In the genomic region with DNA sequence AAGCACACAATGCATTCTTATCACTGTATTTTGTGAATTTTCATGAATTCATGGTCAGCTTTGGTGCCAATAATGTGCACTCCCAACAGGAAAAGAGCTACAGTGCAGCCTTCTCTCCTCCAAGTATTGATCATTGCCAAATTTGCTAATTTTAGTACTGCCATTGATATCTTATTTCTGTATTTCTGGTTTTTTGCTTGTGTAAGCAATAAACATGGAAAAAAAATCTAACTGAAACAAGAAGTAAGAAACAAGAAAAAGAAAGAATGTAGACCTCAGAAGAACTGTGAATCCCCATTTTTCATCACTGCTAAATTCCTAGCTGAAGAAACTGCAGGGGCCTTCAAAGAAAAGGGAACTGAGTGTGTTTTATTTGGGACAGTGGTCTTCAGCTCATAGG, we compare ENCODE assay signal across 4 cellular contexts.
TF ChIP-seq lines count a peak whose summit lies in the region.

No MANE protein-coding gene starts in this region.

TF ChIP-seq in HepG2, 621 proteins besides CTCF, POLR2A, EP300 and RAD21:
- TF ChIP-seq, protein P1, sequence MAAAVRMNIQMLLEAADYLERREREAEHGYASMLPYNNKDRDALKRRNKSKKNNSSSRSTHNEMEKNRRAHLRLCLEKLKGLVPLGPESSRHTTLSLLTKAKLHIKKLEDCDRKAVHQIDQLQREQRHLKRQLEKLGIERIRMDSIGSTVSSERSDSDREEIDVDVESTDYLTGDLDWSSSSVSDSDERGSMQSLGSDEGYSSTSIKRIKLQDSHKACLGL (CRISPR knock-in tag; IDR thresholded peaks at IDR 0.05), result no peak
- TF ChIP-seq, protein P2, sequence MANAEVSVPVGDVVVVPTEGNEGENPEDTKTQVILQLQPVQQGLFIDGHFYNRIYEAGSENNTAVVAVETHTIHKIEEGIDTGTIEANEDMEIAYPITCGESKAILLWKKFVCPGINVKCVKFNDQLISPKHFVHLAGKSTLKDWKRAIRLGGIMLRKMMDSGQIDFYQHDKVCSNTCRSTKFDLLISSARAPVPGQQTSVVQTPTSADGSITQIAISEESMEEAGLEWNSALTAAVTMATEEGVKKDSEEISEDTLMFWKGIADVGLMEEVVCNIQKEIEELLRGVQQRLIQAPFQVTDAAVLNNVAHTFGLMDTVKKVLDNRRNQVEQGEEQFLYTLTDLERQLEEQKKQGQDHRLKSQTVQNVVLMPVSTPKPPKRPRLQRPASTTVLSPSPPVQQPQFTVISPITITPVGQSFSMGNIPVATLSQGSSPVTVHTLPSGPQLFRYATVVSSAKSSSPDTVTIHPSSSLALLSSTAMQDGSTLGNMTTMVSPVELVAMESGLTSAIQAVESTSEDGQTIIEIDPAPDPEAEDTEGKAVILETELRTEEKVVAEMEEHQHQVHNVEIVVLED (CRISPR knock-in tag; IDR thresholded peaks at IDR 0.05; ENCODE audit: borderline replicate concordance), result no peak
- TF ChIP-seq MAFK (conservative IDR thresholded peaks at IDR 0.05 in 1 of 2, IDR thresholded peaks at IDR 0.05 in 1 of 2; ENCODE audit: low read length in 2 of 2) (peak; percentile 80 to 91), SRSF9 (IDR thresholded peaks at IDR 0.05; ENCODE audit: borderline replicate concordance, insufficient read depth, low read depth, low read length, poor library complexity, severe bottlenecking) (no peak), POLR2AphosphoS2 (IDR thresholded peaks at IDR 0.05; ENCODE audit: low read depth, low read length) (no peak), TBX2 (CRISPR knock-in tag; IDR thresholded peaks at IDR 0.05; ENCODE audit: borderline replicate concordance) (no peak), MAFG (CRISPR knock-in tag; IDR thresholded peaks at IDR 0.05) (no peak), MAFF (IDR thresholded peaks at IDR 0.05; ENCODE audit: low read depth, low read length) (peak; percentile 84)
- TF ChIP-seq, protein P3, sequence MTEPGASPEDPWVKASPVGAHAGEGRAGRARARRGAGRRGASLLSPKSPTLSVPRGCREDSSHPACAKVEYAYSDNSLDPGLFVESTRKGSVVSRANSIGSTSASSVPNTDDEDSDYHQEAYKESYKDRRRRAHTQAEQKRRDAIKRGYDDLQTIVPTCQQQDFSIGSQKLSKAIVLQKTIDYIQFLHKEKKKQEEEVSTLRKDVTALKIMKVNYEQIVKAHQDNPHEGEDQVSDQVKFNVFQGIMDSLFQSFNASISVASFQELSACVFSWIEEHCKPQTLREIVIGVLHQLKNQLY (CRISPR knock-in tag; IDR thresholded peaks at IDR 0.05), result no peak
- TF ChIP-seq, protein P4, sequence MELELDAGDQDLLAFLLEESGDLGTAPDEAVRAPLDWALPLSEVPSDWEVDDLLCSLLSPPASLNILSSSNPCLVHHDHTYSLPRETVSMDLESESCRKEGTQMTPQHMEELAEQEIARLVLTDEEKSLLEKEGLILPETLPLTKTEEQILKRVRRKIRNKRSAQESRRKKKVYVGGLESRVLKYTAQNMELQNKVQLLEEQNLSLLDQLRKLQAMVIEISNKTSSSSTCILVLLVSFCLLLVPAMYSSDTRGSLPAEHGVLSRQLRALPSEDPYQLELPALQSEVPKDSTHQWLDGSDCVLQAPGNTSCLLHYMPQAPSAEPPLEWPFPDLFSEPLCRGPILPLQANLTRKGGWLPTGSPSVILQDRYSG (CRISPR knock-in tag; IDR thresholded peaks at IDR 0.05), result no peak

TF ChIP-seq in A549, 52 proteins besides CTCF, POLR2A, EP300 and RAD21:
- TF ChIP-seq MAFK (IDR thresholded peaks at IDR 0.05; ENCODE audit: partially characterized antibody) (peak; percentile 88), ESRRA (IDR thresholded peaks at IDR 0.05; ENCODE audit: borderline replicate concordance, low read length) (no peak)
TF ChIP-seq in A549: peak in this region for 1.

TF ChIP-seq in IMR-90, 13 proteins besides CTCF, POLR2A, EP300 and RAD21:
- TF ChIP-seq RFX5 (IDR thresholded peaks at IDR 0.05; ENCODE audit: low read depth, low read length) (no peak), MAZ (IDR thresholded peaks at IDR 0.05; ENCODE audit: borderline replicate concordance, low read depth, low read length) (no peak), MXI1 (IDR thresholded peaks at IDR 0.05; ENCODE audit: borderline replicate concordance, low read depth, low read length) (no peak), NFE2L2 (IDR thresholded peaks at IDR 0.05; ENCODE audit: low read depth, low read length) (no peak), MAFK (IDR thresholded peaks at IDR 0.05; ENCODE audit: low read depth, low read length) (peak; percentile 88), FOS (IDR thresholded peaks at IDR 0.05; ENCODE audit: low read depth, low read length) (no peak), BHLHE40 (IDR thresholded peaks at IDR 0.05; ENCODE audit: low read depth, low read length) (no peak), CHD1 (IDR thresholded peaks at IDR 0.05; ENCODE audit: low read depth, low read length) (no peak)
- TF ChIP-seq, protein P5, sequence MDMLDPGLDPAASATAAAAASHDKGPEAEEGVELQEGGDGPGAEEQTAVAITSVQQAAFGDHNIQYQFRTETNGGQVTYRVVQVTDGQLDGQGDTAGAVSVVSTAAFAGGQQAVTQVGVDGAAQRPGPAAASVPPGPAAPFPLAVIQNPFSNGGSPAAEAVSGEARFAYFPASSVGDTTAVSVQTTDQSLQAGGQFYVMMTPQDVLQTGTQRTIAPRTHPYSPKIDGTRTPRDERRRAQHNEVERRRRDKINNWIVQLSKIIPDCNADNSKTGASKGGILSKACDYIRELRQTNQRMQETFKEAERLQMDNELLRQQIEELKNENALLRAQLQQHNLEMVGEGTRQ (IDR thresholded peaks at IDR 0.05; ENCODE audit: low read depth, low read length), result no peak

TF ChIP-seq in K562, 482 proteins besides CTCF, POLR2A, EP300 and RAD21:
- no peak for TF ChIP-seq ARID2 (IDR thresholded peaks at IDR 0.05)
- TF ChIP-seq ASH1L (IDR thresholded peaks at IDR 0.05; ENCODE audit: borderline replicate concordance, low read depth, partially characterized antibody), result no peak
- no peak for TF ChIP-seq FOXA1 (IDR thresholded peaks at IDR 0.05; ENCODE audit: borderline replicate concordance)
- peak; percentile 37; the same call in 1 of the 2 replicates for TF ChIP-seq ZNF316 (IDR thresholded peaks at IDR 0.05)
- TF ChIP-seq CSDE1 (IDR thresholded peaks at IDR 0.05), result no peak
- TF ChIP-seq, protein P6, sequence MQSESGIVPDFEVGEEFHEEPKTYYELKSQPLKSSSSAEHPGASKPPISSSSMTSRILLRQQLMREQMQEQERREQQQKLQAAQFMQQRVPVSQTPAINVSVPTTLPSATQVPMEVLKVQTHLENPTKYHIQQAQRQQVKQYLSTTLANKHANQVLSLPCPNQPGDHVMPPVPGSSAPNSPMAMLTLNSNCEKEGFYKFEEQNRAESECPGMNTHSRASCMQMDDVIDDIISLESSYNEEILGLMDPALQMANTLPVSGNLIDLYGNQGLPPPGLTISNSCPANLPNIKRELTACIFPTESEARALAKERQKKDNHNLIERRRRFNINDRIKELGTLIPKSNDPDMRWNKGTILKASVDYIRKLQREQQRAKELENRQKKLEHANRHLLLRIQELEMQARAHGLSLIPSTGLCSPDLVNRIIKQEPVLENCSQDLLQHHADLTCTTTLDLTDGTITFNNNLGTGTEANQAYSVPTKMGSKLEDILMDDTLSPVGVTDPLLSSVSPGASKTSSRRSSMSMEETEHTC (IDR thresholded peaks at IDR 0.05), result no peak
- TF ChIP-seq MAFK (IDR thresholded peaks at IDR 0.05; ENCODE audit: low read length), result peak; percentile 36; the same call in 1 of the 2 replicates
- TF ChIP-seq FUS (optimal IDR thresholded peaks at IDR 0.05; ENCODE audit: low read depth, low read length), result no peak
- no peak for TF ChIP-seq ZNF444 (CRISPR knock-in tag; IDR thresholded peaks at IDR 0.05)
- no peak for TF ChIP-seq LARP7 (IDR thresholded peaks at IDR 0.05)
- no peak for TF ChIP-seq KAT8 (IDR thresholded peaks at IDR 0.05; ENCODE audit: low read depth)
- TF ChIP-seq, protein P7, sequence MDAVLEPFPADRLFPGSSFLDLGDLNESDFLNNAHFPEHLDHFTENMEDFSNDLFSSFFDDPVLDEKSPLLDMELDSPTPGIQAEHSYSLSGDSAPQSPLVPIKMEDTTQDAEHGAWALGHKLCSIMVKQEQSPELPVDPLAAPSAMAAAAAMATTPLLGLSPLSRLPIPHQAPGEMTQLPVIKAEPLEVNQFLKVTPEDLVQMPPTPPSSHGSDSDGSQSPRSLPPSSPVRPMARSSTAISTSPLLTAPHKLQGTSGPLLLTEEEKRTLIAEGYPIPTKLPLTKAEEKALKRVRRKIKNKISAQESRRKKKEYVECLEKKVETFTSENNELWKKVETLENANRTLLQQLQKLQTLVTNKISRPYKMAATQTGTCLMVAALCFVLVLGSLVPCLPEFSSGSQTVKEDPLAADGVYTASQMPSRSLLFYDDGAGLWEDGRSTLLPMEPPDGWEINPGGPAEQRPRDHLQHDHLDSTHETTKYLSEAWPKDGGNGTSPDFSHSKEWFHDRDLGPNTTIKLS (IDR thresholded peaks at IDR 0.05; ENCODE audit: borderline replicate concordance, low read depth), result no peak
- TF ChIP-seq POLR2AphosphoS5 (IDR thresholded peaks at IDR 0.05; ENCODE audit: control insufficient read depth, insufficient read depth, low read depth, low read length), result no peak
- no peak for TF ChIP-seq SMAD1 (IDR thresholded peaks at IDR 0.05; ENCODE audit: low read depth, low read length, partially characterized antibody)
- no peak for TF ChIP-seq RFX5 (IDR thresholded peaks at IDR 0.05; ENCODE audit: low read depth, low read length)
- TF ChIP-seq MEF2A (IDR thresholded peaks at IDR 0.05; ENCODE audit: control insufficient read depth, low read depth, low read length), result no peak
